In genomic region chr12:110581951-110582285, GRCh38 we compare ENCODE assay signal across 8 cellular contexts. TPM values are rescaled to one million over a fixed set of nuclear protein-coding genes. Genes with fewer than 3 reads are reported as not detected.
DNase-seq lines count a peak whose midpoint lies in the region; ATAC-seq, FAIRE-seq and TF ChIP-seq lines count a peak whose summit lies in the region.

No MANE protein-coding gene starts in this region.

- POLR2A ChIA-PET in OCI-LY7 (lab: Charles Lee): interaction anchor here (1.3 kb wide), 1 partner anchor 19 kb away, joined by 3 read pairs; no protein-coding TSS in a partner anchor

- H3K9me3 ChIP-seq in ES-I3 (ENCODE audit: control insufficient read depth, insufficient read depth, low read length) (no peaks in the 10 kb centered on the region), OCI-LY7 (ENCODE audit: low read length) (no peaks in the 10 kb centered on the region)

- H3K4me1 ChIP-seq in ES-I3 (ENCODE audit: insufficient read depth, low read length) (peaks cover 7% of the 10 kb centered on the region), OCI-LY7 (ENCODE audit: insufficient read depth, low read length, poor library complexity, severe bottlenecking) (peaks cover 65% of the 10 kb centered on the region)

- FAIRE-seq in GM12892 (lab: Jason Lieb, UNC): no peak

- no peaks in the 10 kb centered on the region for H3K36me3 ChIP-seq in ES-I3 (ENCODE audit: insufficient read depth, low read length)
- peaks cover 15% of the 10 kb centered on the region; the same call in 1 of the 2 replicates for H3K36me3 ChIP-seq in OCI-LY7 (ENCODE audit: insufficient read depth, low read length)

- peaks cover 9% of the 10 kb centered on the region for H3K36me3 Mint-ChIP-seq in endothelial cell (ENCODE audit: low read depth, unreplicated experiment)
- no peaks in the 10 kb centered on the region for H3K36me3 Mint-ChIP-seq in neural crest cell (ENCODE audit: low read depth)

- no peak for TF ChIP-seq POLR2A in GM12892 (IDR thresholded peaks at IDR 0.05; ENCODE audit: low read depth, low read length)

- H4K20me1 ChIP-seq in OCI-LY7 (ENCODE audit: insufficient read depth, low read length): peaks cover 27% of the 10 kb centered on the region

- H3K4me3 Mint-ChIP-seq in endothelial cell (ENCODE audit: unreplicated experiment) (peak overlapping the region; percentile 93), neural crest cell (peak overlapping the region; percentile 92)

- TF ChIP-seq CTCF in OCI-LY7 (conservative IDR thresholded peaks at IDR 0.05; ENCODE audit: low read length) (no peak), endothelial cell (IDR thresholded peaks at IDR 0.05; ENCODE audit: unreplicated experiment) (no peak), neural crest cell (conservative IDR thresholded peaks at IDR 0.05) (no peak)

- H3K27ac ChIP-seq in OCI-LY7 (ENCODE audit: low read depth, low read length, poor library complexity, severe bottlenecking): peak overlapping the region; percentile 57

- CTCF ChIA-PET in OCI-LY7 (lab: Charles Lee; ENCODE audit: unreplicated experiment): no interaction called here

- H2AFZ ChIP-seq in OCI-LY7 (ENCODE audit: low read length): no peak overlapping the region

- H3K79me2 ChIP-seq in OCI-LY7 (ENCODE audit: insufficient read depth, low read depth, low read length): peaks cover 59% of the 10 kb centered on the region

- DNase-seq in OCI-LY7 (ENCODE audit: low spot score) (no peak), endothelial cell (ENCODE audit: low spot score) (no peak), neural crest cell (ENCODE audit: low read depth, low spot score) (no peak), A172 (ENCODE audit: low spot score) (no peak), GM12892 (ENCODE audit: insufficient read length) (no peak)
- no peak for DNase-seq in activated CD4-positive, CD25-positive, alpha-beta regulatory T cell (lab: John Stamatoyannopoulos, UW)

- H3K4me1 Mint-ChIP-seq in endothelial cell (ENCODE audit: unreplicated experiment) (peaks cover 28% of the 10 kb centered on the region), neural crest cell (peaks cover 21% of the 10 kb centered on the region)

- intact Hi-C loops in OCI-LY7 (cut with micrococcal nuclease; ENCODE audit: unreplicated experiment): loop anchor here (10.0 kb wide), 1 partner anchor 297 kb away; the partner anchor contains the start of gene ATP2A2

- no peaks in the 10 kb centered on the region for H3K9me2 ChIP-seq in OCI-LY7 (ENCODE audit: insufficient read depth, low read length)

- BruUV-seq in OCI-LY7 (replicated peaks; lab: Mats Ljungman, UMichigan): no TSS peak

- H3K4me2 ChIP-seq in OCI-LY7 (ENCODE audit: low read length): peak overlapping the region; percentile 88

- peak overlapping the region; percentile 86 for H3K4me3 ChIP-seq in OCI-LY7 (ENCODE audit: low read depth, low read length, poor library complexity, severe bottlenecking)

- H3K9ac ChIP-seq in ES-I3 (ENCODE audit: low read depth, low read length): peak overlapping the region; percentile 88

- ATAC-seq in HG03457 (IDR thresholded peaks at IDR 0.05; ENCODE audit: unreplicated experiment): no peak

- H3K27me3 Mint-ChIP-seq in endothelial cell (ENCODE audit: unreplicated experiment): no peaks in the 10 kb centered on the region
- H3K27me3 Mint-ChIP-seq in neural crest cell (ENCODE audit: low read depth): no peaks in the 10 kb centered on the region

- H3K9me3 Mint-ChIP-seq in endothelial cell (ENCODE audit: unreplicated experiment) (no peaks in the 10 kb centered on the region), neural crest cell (no peaks in the 10 kb centered on the region)

- H3K27ac Mint-ChIP-seq in endothelial cell (ENCODE audit: unreplicated experiment) (peak overlapping the region; percentile 51), neural crest cell (ENCODE audit: unreplicated experiment) (no peak overlapping the region)

RNA-seq across cellular contexts. Expression of gene PPTC7, which starts 1.2 kb away (rescaled TPM):
- 8.3 and 11.4 TPM in 2 replicates for total RNA-seq in OCI-LY7 (2014; rRNA removed; shearing (Covaris generic))
- total RNA-seq in OCI-LY7 (2022) (29.7 and 30.6 TPM in 2 replicates), endothelial cell (ENCODE audit: unreplicated experiment) (13.7 TPM), neural crest cell (12.3 and 13.4 TPM in 2 replicates)
- 2.7 and 3.6 TPM in 2 replicates for total RNA-seq in A172 (2014; rRNA removed; shearing (Covaris generic))
- 31.2 TPM for polyA plus RNA-seq in GM12892 (2012; ENCODE audit: missing spikeins)

RNA-seq across cellular contexts. Expression of gene TCTN1, which starts 32.0 kb away (rescaled TPM):
- total RNA-seq in OCI-LY7 (2014; rRNA removed; shearing (Covaris generic)): 4.0 and 8.7 TPM in 2 replicates
- 19.9 and 21.0 TPM in 2 replicates for total RNA-seq in OCI-LY7 (2022)
- 24.4 TPM for total RNA-seq in endothelial cell (ENCODE audit: unreplicated experiment)
- total RNA-seq in neural crest cell: 58.1 and 59.1 TPM in 2 replicates
- total RNA-seq in A172 (2014; rRNA removed; shearing (Covaris generic)): 48.9 and 94.0 TPM in 2 replicates
- polyA plus RNA-seq in GM12892 (2012; ENCODE audit: missing spikeins): 24.1 TPM
